1 cellular context compared by ENCODE assay signal in the genomic region with DNA sequence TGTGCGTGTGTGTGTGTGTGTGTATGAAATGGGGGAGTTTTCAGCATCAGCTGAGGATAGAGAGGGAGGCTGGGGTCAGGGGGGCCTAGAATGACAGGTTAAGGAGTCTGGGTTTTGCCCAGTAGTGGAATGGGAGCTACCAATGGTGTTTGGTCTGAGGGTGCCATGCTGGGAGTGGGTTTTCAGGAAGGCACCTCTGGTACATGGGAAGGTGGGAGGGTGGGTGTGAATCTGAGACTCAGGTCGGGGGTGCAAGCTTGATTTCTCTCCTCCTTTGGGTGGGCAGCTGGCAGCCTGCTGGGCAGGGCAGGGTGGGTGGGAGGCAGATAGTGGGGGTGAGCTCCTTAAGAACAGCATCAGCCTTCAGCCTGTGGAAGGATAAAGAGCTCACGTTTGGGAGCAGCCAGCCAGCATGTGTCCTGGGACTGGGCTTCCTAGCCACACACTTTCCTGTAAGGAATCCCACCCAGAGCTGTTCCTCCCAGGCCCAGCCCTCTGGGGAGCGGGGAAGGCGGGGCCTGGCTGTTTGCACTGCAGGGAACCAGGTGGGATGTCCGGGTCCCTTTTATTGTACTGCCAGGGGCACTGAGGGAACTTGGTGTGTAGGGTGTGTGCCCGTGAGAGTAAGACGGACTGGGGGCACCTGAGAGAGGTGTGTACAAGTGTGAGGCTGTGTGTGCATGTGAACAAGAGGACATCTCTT.
TF ChIP-seq lines count a peak whose summit lies in the region.

No MANE protein-coding gene starts in this region.

TF ChIP-seq in H1, 55 proteins besides CTCF, POLR2A, EP300 and RAD21:
- no peak for TF ChIP-seq SP1 (IDR thresholded peaks at IDR 0.05; ENCODE audit: low read depth, low read length)
- no peak for TF ChIP-seq JUND (IDR thresholded peaks at IDR 0.05; ENCODE audit: low read length)
- no peak for TF ChIP-seq TCF12 (IDR thresholded peaks at IDR 0.05; ENCODE audit: low read depth, low read length)
- TF ChIP-seq SP4 (IDR thresholded peaks at IDR 0.05; ENCODE audit: low read length), result no peak
- TF ChIP-seq SP2 (IDR thresholded peaks at IDR 0.05; ENCODE audit: low read length), result no peak
- TF ChIP-seq SIRT6 (IDR thresholded peaks at IDR 0.05; ENCODE audit: low read length), result no peak
- TF ChIP-seq, protein P1, sequence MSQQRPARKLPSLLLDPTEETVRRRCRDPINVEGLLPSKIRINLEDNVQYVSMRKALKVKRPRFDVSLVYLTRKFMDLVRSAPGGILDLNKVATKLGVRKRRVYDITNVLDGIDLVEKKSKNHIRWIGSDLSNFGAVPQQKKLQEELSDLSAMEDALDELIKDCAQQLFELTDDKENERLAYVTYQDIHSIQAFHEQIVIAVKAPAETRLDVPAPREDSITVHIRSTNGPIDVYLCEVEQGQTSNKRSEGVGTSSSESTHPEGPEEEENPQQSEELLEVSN (IDR thresholded peaks at IDR 0.05), result no peak
- TF ChIP-seq JUN (IDR thresholded peaks at IDR 0.05; ENCODE audit: low read depth, low read length), result no peak
- no peak for TF ChIP-seq MAFK (IDR thresholded peaks at IDR 0.05; ENCODE audit: low read depth, low read length)
- no peak for TF ChIP-seq FOSL1 (IDR thresholded peaks at IDR 0.05; ENCODE audit: insufficient read depth, low read depth, low read length)
- no peak for TF ChIP-seq BRCA1 (IDR thresholded peaks at IDR 0.05; ENCODE audit: low read depth, low read length)
- no peak for TF ChIP-seq SIX5 (IDR thresholded peaks at IDR 0.05; ENCODE audit: low read depth, low read length)
- no peak for TF ChIP-seq HDAC2 (IDR thresholded peaks at IDR 0.05; ENCODE audit: borderline replicate concordance in 1 of 2, low read depth in 2 of 2, low read length in 2 of 2)
- no peak for TF ChIP-seq GTF2F1 (IDR thresholded peaks at IDR 0.05; ENCODE audit: borderline replicate concordance, low read depth, low read length)
- no peak for TF ChIP-seq CREB1 (IDR thresholded peaks at IDR 0.05)
- TF ChIP-seq EZH2 (IDR thresholded peaks at IDR 0.05; ENCODE audit: low read depth, low read length, severe bottlenecking), result no peak
